9 cellular contexts compared by ENCODE assay signal in genomic region chr12:52810554-52810953, GRCh38. TPM values are rescaled to one million over a fixed set of nuclear protein-coding genes. Genes with fewer than 3 reads are reported as not detected.
"Had no signal": no experiment of that assay in that cellular context is flagged by ENCODE, and none has a peak within 500 bp of the region (broad histone marks: within the 10 kb centered on the region; RNA-seq: fewer than 3 reads in every experiment).

No MANE protein-coding gene starts in this region.

- H3K4me3 Mint-ChIP-seq: GM23338, H9, IgD-negative memory B cell had no signal

- H3K27ac Mint-ChIP-seq: GM23338, H9, IgD-negative memory B cell had no signal

- H3K9me3 Mint-ChIP-seq: GM23338, H9, IgD-negative memory B cell had no signal

- H3K4me2 ChIP-seq: GM23338 had no signal

- H2AFZ ChIP-seq: GM23338 had no signal

- H3K4me3 ChIP-seq: GM23338 had no signal

- DNase-seq: H9, HCEC 1CT, KBM-7 had no signal

- H3K27ac ChIP-seq: HL-60 had no signal

- ATAC-seq: GM23338, HepG2 had no signal

RNA-seq across cellular contexts. Expression of gene KRT4, which starts 3.4 kb away (rescaled TPM):
- total RNA-seq: GM23338, H1, H9, HepG2, HT1080 had no signal

RNA-seq across cellular contexts. Expression of gene KRT3, which starts 14.6 kb away (rescaled TPM):
- total RNA-seq: GM23338, H1, H9, HepG2 had no signal

RNA-seq across cellular contexts. Expression of gene KRT79, which starts 23.6 kb away (rescaled TPM):
- total RNA-seq: H1, H9, HepG2 had no signal

RNA-seq across cellular contexts. Expression of gene KRT76, which starts 33.4 kb away (rescaled TPM):
- total RNA-seq: GM23338, H1, H9, HepG2, HT1080 had no signal

RNA-seq across cellular contexts. Expression of gene KRT78, which starts 38.2 kb away (rescaled TPM):
- total RNA-seq: GM23338, H1, H9, HepG2, HT1080 had no signal
